ENCODE assay signal across 11 cellular contexts in genomic region chr2:85015653-85016360, GRCh38. TPM values are rescaled to one million over a fixed set of nuclear protein-coding genes. Genes with fewer than 3 reads are reported as not detected.
DNase-seq lines count a peak whose midpoint lies in the region; ATAC-seq and TF ChIP-seq lines count a peak whose summit lies in the region.
"Had no signal": no experiment of that assay in that cellular context is flagged by ENCODE, and none has a peak within 500 bp of the region (broad histone marks: within the 10 kb centered on the region; RNA-seq: fewer than 3 reads in every experiment).

No MANE protein-coding gene starts in this region.

- no peak for TF ChIP-seq POLR2A in stomach (IDR thresholded peaks at IDR 0.05)

- H3K4me1 ChIP-seq in stomach = peaks cover 31 to 88% (median 67%) of the 10 kb centered on the region in 4 donors

- H3K27ac ChIP-seq in stomach = peak overlapping the region in 4 of 5 donors; percentile 5 to 62 (median 32)

- peaks cover 52% of the 10 kb centered on the region for H3K4me1 Mint-ChIP-seq in activated CD8-positive, alpha-beta memory T cell treated with anti-CD3 and anti-CD28 coated beads, Interleukin-2, amount 10 ng/mL, durations not matched to agents 7 days and 5 days
- peaks cover 47% of the 10 kb centered on the region for H3K4me1 Mint-ChIP-seq in T-helper 17 cell

- DNase-seq in activated CD8-positive, alpha-beta memory T cell treated with anti-CD3 and anti-CD28 coated beads, Interleukin-2, amount 10 ng/mL, durations not matched to agents 7 days and 5 days = no peak
- DNase-seq in activated CD8-positive, alpha-beta memory T cell treated with anti-CD3 and anti-CD28 coated beads for 24 hours = no peak
- DNase-seq in T-helper 17 cell = no peak
- DNase-seq in fibroblast of peridontal ligament (ENCODE audit: extremely low read depth) = peak; percentile 50
- DNase-seq in stomach = no peak
- no peak for DNase-seq in NCI-H1048 (lab: John Stamatoyannopoulos, UW)
- no peak for DNase-seq in SKM-1 treated with dmso at 0.1 percent for 144 hours (lab: John Stamatoyannopoulos, UW; ENCODE audit: unreplicated experiment)
- DNase-seq: activated CD8-positive, alpha-beta memory T cell treated with anti-CD3 and anti-CD28 coated beads, Interleukin-2, amount 50 U/mL, for 48 hours; C1 segment of cervical spinal cord had no signal

- peak overlapping the region; percentile 9 for H3K27ac Mint-ChIP-seq in activated CD8-positive, alpha-beta memory T cell treated with anti-CD3 and anti-CD28 coated beads, Interleukin-2, amount 10 ng/mL, durations not matched to agents 7 days and 5 days
- peak overlapping the region; percentile 51 for H3K27ac Mint-ChIP-seq in T-helper 17 cell

- no peaks in the 10 kb centered on the region for H3K27me3 Mint-ChIP-seq in activated CD8-positive, alpha-beta memory T cell treated with anti-CD3 and anti-CD28 coated beads, Interleukin-2, amount 10 ng/mL, durations not matched to agents 7 days and 5 days
- H3K27me3 Mint-ChIP-seq in T-helper 17 cell = no peaks in the 10 kb centered on the region

- intact Hi-C loops in stomach (cut with DNase I; ENCODE audit: low total_unique reads) = no loop called here

- ATAC-seq in activated CD8-positive, alpha-beta memory T cell treated with anti-CD3 and anti-CD28 coated beads, Interleukin-2, amount 10 ng/mL, durations not matched to agents 7 days and 5 days = no peak
- ATAC-seq in T-helper 17 cell = no peak
- ATAC-seq in GM18870 (IDR thresholded peaks at IDR 0.05; ENCODE audit: unreplicated experiment) = no peak

- TF ChIP-seq EP300 in stomach (IDR thresholded peaks at IDR 0.05) = no peak

- H3K27me3 ChIP-seq in stomach = no peaks in the 10 kb centered on the region

- H3K9me3 ChIP-seq in T-helper 17 cell (ENCODE audit: control insufficient read depth, low read length, poor library complexity, severe bottlenecking) = no peaks in the 10 kb centered on the region
- H3K9me3 ChIP-seq in stomach = no peaks in the 10 kb centered on the region

- H3K36me3 ChIP-seq in stomach = no peaks in the 10 kb centered on the region

- no peak overlapping the region for H3K4me3 Mint-ChIP-seq in activated CD8-positive, alpha-beta memory T cell treated with anti-CD3 and anti-CD28 coated beads, Interleukin-2, amount 10 ng/mL, durations not matched to agents 7 days and 5 days
- H3K4me3 Mint-ChIP-seq in T-helper 17 cell = no peak overlapping the region

- no peak overlapping the region for H3K4me3 ChIP-seq in stomach
- H3K4me3 ChIP-seq: lung had no signal

- no peaks in the 10 kb centered on the region for H3K9me3 Mint-ChIP-seq in activated CD8-positive, alpha-beta memory T cell treated with anti-CD3 and anti-CD28 coated beads, Interleukin-2, amount 10 ng/mL, durations not matched to agents 7 days and 5 days (ENCODE audit: low read depth)

- H3K36me3 Mint-ChIP-seq in activated CD8-positive, alpha-beta memory T cell treated with anti-CD3 and anti-CD28 coated beads, Interleukin-2, amount 10 ng/mL, durations not matched to agents 7 days and 5 days = peaks cover 6% of the 10 kb centered on the region
- H3K36me3 Mint-ChIP-seq in T-helper 17 cell (ENCODE audit: low read depth) = no peaks in the 10 kb centered on the region

- 49 to 66% (median 60%) methylated on average over 7 of the region's 7 CpGs for WGBS in stomach, 5 donors

- CTCF ChIA-PET in activated CD8-positive, alpha-beta memory T cell treated with anti-CD3 and anti-CD28 coated beads, Interleukin-2, amount 10 ng/mL, durations not matched to agents 7 days and 5 days (lab: Charles Lee) = interaction anchor here (0.6 to 1.6 kb wide), 9 partner anchors 8 to 134 kb away, joined by 3 to 8 read pairs (median 4); no protein-coding TSS in a partner anchor

- no peak for TF ChIP-seq CTCF in stomach (IDR thresholded peaks at IDR 0.05)

RNA-seq across cellular contexts. Expression of gene KCMF1, which starts 44.8 kb away (rescaled TPM):
- 10 to 100 TPM; 78.2 to 89.0 TPM for total RNA-seq in activated CD8-positive, alpha-beta memory T cell treated with anti-CD3 and anti-CD28 coated beads, Interleukin-2, amount 10 ng/mL, durations not matched to agents 7 days and 5 days
- total RNA-seq in T-helper 17 cell (10 to 100 TPM; 63.6 to 80.6 TPM), stomach (10 to 100 TPM in 4 of 5 donors, 1 to 10 TPM in 1; 2.3 to 88.4 (median 47.5) TPM)
- polyA plus RNA-seq in stomach = 10 to 100 TPM; 19.0 to 45.8 (median 31.2) TPM
